Comparison of ENCODE assay signal across 8 cellular contexts in genomic region chr1:109619655-109620395, GRCh38. TPM values are rescaled to one million over a fixed set of nuclear protein-coding genes. Genes with fewer than 3 reads are reported as not detected.
DNase-seq lines count a peak whose midpoint lies in the region; ATAC-seq, FAIRE-seq and TF ChIP-seq lines count a peak whose summit lies in the region.

AMPD2 (plus strand) TSS chr1:109619837; CDS start chr1:109621176, 1,339 bp downstream.

- no peak for TF ChIP-seq CTCF in HL-60 (IDR thresholded peaks at IDR 0.05; ENCODE audit: insufficient read depth, low read length)
- no peak for TF ChIP-seq CTCF in fibroblast of the aortic adventitia (IDR thresholded peaks at IDR 0.05; ENCODE audit: insufficient read depth, low read length)
- TF ChIP-seq CTCF in neural crest cell (conservative IDR thresholded peaks at IDR 0.05), result no peak

- no peaks in the 10 kb centered on the region for H3K27me3 ChIP-seq in CD4-positive, alpha-beta memory T cell (ENCODE audit: insufficient read depth, low read length)
- H3K27me3 ChIP-seq in HL-60 (ENCODE audit: insufficient read depth, poor library complexity, severe bottlenecking), result no peaks in the 10 kb centered on the region

- no peaks in the 10 kb centered on the region for H3K9me3 ChIP-seq in CD4-positive, alpha-beta memory T cell (ENCODE audit: control insufficient read depth in 1 of 2, low read length in 2 of 2)

- peaks cover 0 to 15% of the 10 kb centered on the region in 2 donors for H3K36me3 Mint-ChIP-seq in CD4-positive, alpha-beta memory T cell
- no peaks in the 10 kb centered on the region for H3K36me3 Mint-ChIP-seq in activated T-helper 2 cell treated with anti-CD3 and anti-CD28 coated beads, Interferon-gamma antibody, Interleukin-2, Interleukin-4, amounts not matched to agents 10 μg/mL and 5 μg/mL and 100 μg/mL, durations not matched to agents 14 hours and 24 hours and 36 hours (ENCODE audit: low read depth)
- H3K36me3 Mint-ChIP-seq in neural crest cell (ENCODE audit: low read depth), result no peaks in the 10 kb centered on the region

- peak within 1 kb of the TSS; percentile 96 for H3K27ac ChIP-seq in CD4-positive, alpha-beta memory T cell (ENCODE audit: low read depth, low read length)
- peak within 1 kb of the TSS; percentile 90 for H3K27ac ChIP-seq in HL-60 (replicated peaks)

- H3K27ac Mint-ChIP-seq in CD4-positive, alpha-beta memory T cell, result peak within 1 kb of the TSS; percentile 91 to 99 (median 99)
- peak within 1 kb of the TSS; percentile 96 for H3K27ac Mint-ChIP-seq in activated T-helper 2 cell treated with anti-CD3 and anti-CD28 coated beads, Interferon-gamma antibody, Interleukin-2, Interleukin-4, amounts not matched to agents 10 μg/mL and 5 μg/mL and 100 μg/mL, durations not matched to agents 14 hours and 24 hours and 36 hours
- peak within 1 kb of the TSS; percentile 95 for H3K27ac Mint-ChIP-seq in neural crest cell (ENCODE audit: unreplicated experiment)

- H3K4me3 ChIP-seq in CD4-positive, alpha-beta memory T cell (ENCODE audit: low read length in 2 of 2), result peak within 1 kb of the TSS; percentile 76 to 93
- H3K4me3 ChIP-seq in HL-60 (replicated peaks; ENCODE audit: insufficient read depth, low read length) (peak within 1 kb of the TSS; percentile 94), fibroblast of the aortic adventitia (ENCODE audit: low read depth, low read length) (peak within 1 kb of the TSS; percentile 96)

- H3K4me1 Mint-ChIP-seq in CD4-positive, alpha-beta memory T cell, result peaks cover 49 to 88% (median 61%) of the 10 kb centered on the region in 4 donors
- peaks cover 64% of the 10 kb centered on the region for H3K4me1 Mint-ChIP-seq in activated T-helper 2 cell treated with anti-CD3 and anti-CD28 coated beads, Interferon-gamma antibody, Interleukin-2, Interleukin-4, amounts not matched to agents 10 μg/mL and 5 μg/mL and 100 μg/mL, durations not matched to agents 14 hours and 24 hours and 36 hours (ENCODE audit: low read depth)
- peaks cover 63% of the 10 kb centered on the region for H3K4me1 Mint-ChIP-seq in neural crest cell

- peak; percentile 75 to 84 (median 77) for DNase-seq in CD4-positive, alpha-beta memory T cell
- DNase-seq in HL-60 (ENCODE audit: low read depth in 1 of 2, low spot score in 1 of 2), result peak; percentile 84 to 90
- DNase-seq in RCC 7860 (ENCODE audit: low spot score), result peak; percentile 80
- DNase-seq in activated T-helper 2 cell treated with anti-CD3 and anti-CD28 coated beads, Interferon-gamma antibody, Interleukin-2, Interleukin-4, amounts not matched to agents 10 μg/mL and 5 μg/mL and 100 μg/mL, durations not matched to agents 14 hours and 24 hours and 36 hours (ENCODE audit: low spot score), result peak; percentile 70
- DNase-seq in fibroblast of the aortic adventitia (ENCODE audit: low read depth), result peak; percentile 86
- DNase-seq in neural crest cell (ENCODE audit: low read depth, low spot score), result peak; percentile 63
- DNase-seq in stromal cell of bone marrow (ENCODE audit: low read depth), result peak; percentile 74

- H3K27me3 Mint-ChIP-seq in CD4-positive, alpha-beta memory T cell, result no peaks in the 10 kb centered on the region
- no peaks in the 10 kb centered on the region for H3K27me3 Mint-ChIP-seq in activated T-helper 2 cell treated with anti-CD3 and anti-CD28 coated beads, Interferon-gamma antibody, Interleukin-2, Interleukin-4, amounts not matched to agents 10 μg/mL and 5 μg/mL and 100 μg/mL, durations not matched to agents 14 hours and 24 hours and 36 hours (ENCODE audit: low read depth)
- H3K27me3 Mint-ChIP-seq in neural crest cell (ENCODE audit: low read depth), result no peaks in the 10 kb centered on the region

- intact Hi-C loops in CD4-positive, alpha-beta memory T cell (cut with micrococcal nuclease), result loop anchor here (1.0 to 5.0 kb wide), 5 partner anchors 72 to 719 kb away; partner anchors contain the start of genes ATXN7L2, GNAI3, PSMA5 and RBM15
- intact Hi-C loops in activated T-helper 2 cell treated with anti-CD3 and anti-CD28 coated beads, Interferon-gamma antibody, Interleukin-2, Interleukin-4, amounts not matched to agents 10 μg/mL and 5 μg/mL and 100 μg/mL, durations not matched to agents 14 hours and 24 hours and 36 hours (cut with micrococcal nuclease), result loop anchor here (1.0 to 5.0 kb wide), 4 partner anchors 72 to 415 kb away; partner anchors contain the start of genes ATXN7L2, GNAI3, PSMA5 and STRIP1

- CTCF ChIA-PET in CD4-positive, alpha-beta memory T cell (lab: Charles Lee; ENCODE audit: partially characterized antibody), result interaction anchor here (1.0 to 3.1 kb wide), 7 partner anchors 20 to 365 kb away, joined by 3 to 26 read pairs (median 4); partner anchors contain the start of genes AHCYL1 and GNAI3

- no peak for FAIRE-seq in RCC 7860 (lab: Jason Lieb, UNC)

- peak within 1 kb of the TSS; percentile 92 to 99 (median 96) for H3K4me3 Mint-ChIP-seq in CD4-positive, alpha-beta memory T cell
- H3K4me3 Mint-ChIP-seq in activated T-helper 2 cell treated with anti-CD3 and anti-CD28 coated beads, Interferon-gamma antibody, Interleukin-2, Interleukin-4, amounts not matched to agents 10 μg/mL and 5 μg/mL and 100 μg/mL, durations not matched to agents 14 hours and 24 hours and 36 hours (ENCODE audit: low read depth), result peak within 1 kb of the TSS; percentile 93
- H3K4me3 Mint-ChIP-seq in neural crest cell, result peak within 1 kb of the TSS; percentile 96

- peak; percentile 55 for ATAC-seq in GM19395 (IDR thresholded peaks at IDR 0.05; ENCODE audit: unreplicated experiment)

- POLR2A ChIA-PET in CD4-positive, alpha-beta memory T cell (lab: Charles Lee; ENCODE audit: partially characterized antibody), result interaction anchor here (0.9 to 8.3 kb wide), 15 partner anchors 11 to 414 kb away, joined by 3 to 114 read pairs (median 4); partner anchors contain the start of genes AHCYL1, ATXN7L2, GNAI3 and GSTM4

- no peaks in the 10 kb centered on the region for H3K36me3 ChIP-seq in CD4-positive, alpha-beta memory T cell (ENCODE audit: insufficient read depth, low read length)

- peaks cover 73% of the 10 kb centered on the region for H3K4me1 ChIP-seq in CD4-positive, alpha-beta memory T cell (ENCODE audit: insufficient read depth, low read length)

- peaks cover 0 to 2% (median 0%) of the 10 kb centered on the region in 8 donors for H3K9me3 Mint-ChIP-seq in CD4-positive, alpha-beta memory T cell
- no peaks in the 10 kb centered on the region for H3K9me3 Mint-ChIP-seq in activated T-helper 2 cell treated with anti-CD3 and anti-CD28 coated beads, Interferon-gamma antibody, Interleukin-2, Interleukin-4, amounts not matched to agents 10 μg/mL and 5 μg/mL and 100 μg/mL, durations not matched to agents 14 hours and 24 hours and 36 hours
- H3K9me3 Mint-ChIP-seq in neural crest cell, result no peaks in the 10 kb centered on the region

RNA-seq across cellular contexts. Expression of gene AMPD2, which starts in this region (rescaled TPM):
- 10 to 100 TPM; 87.0 to 96.1 TPM for total RNA-seq in CD4-positive, alpha-beta memory T cell
- 10 to 100 TPM; 43.8 to 56.2 TPM for polyA plus RNA-seq in CD4-positive, alpha-beta memory T cell
- 77.5 and 78.4 TPM in 2 replicates for total RNA-seq in activated T-helper 2 cell treated with anti-CD3 and anti-CD28 coated beads, Interferon-gamma antibody, Interleukin-2, Interleukin-4, amounts not matched to agents 10 μg/mL and 5 μg/mL and 100 μg/mL, durations not matched to agents 14 hours and 24 hours and 36 hours
- total RNA-seq in fibroblast of the aortic adventitia (ENCODE audit: low replicate concordance), result 52.0 and 67.2 TPM in 2 replicates
- total RNA-seq in neural crest cell, result 93.1 and 105 TPM in 2 replicates

Comparison
In these comparisons a context has a peak if more than half of its experiments do, and no peak if none do; other contexts are left out.
1. Peak in every context shown above with its lines: DNase-seq, ATAC-seq, H3K4me3 ChIP-seq and H3K27ac ChIP-seq.